1 cellular context compared by ENCODE assay signal in genomic region chr1:244652699-244653438, GRCh38.
TF ChIP-seq lines count a peak whose summit lies in the region.

Gene DESI2, plus strand, starts transcription at chr1:244653126. Its CDS starts 188 bp downstream, at chr1:244653314.

TF ChIP-seq in HepG2, 621 proteins besides CTCF, POLR2A, EP300 and RAD21 (continued from another document and continues in another):
- TF ChIP-seq STAT6 (CRISPR knock-in tag; IDR thresholded peaks at IDR 0.05; ENCODE audit: borderline replicate concordance): no peak
- TF ChIP-seq TBP (CRISPR knock-in tag; IDR thresholded peaks at IDR 0.05): no peak
- no peak for TF ChIP-seq LCORL (IDR thresholded peaks at IDR 0.05)
- no peak for TF ChIP-seq LCORL (CRISPR knock-in tag; IDR thresholded peaks at IDR 0.05)
- 0 out of 2 replicates have a peak, but pooled peaks have one; percentile 33 for TF ChIP-seq TARDBP (CRISPR knock-in tag; IDR thresholded peaks at IDR 0.05)
- TF ChIP-seq ZNF614 (CRISPR knock-in tag; IDR thresholded peaks at IDR 0.05; ENCODE audit: borderline replicate concordance): no peak
- TF ChIP-seq TBX2 (CRISPR knock-in tag; IDR thresholded peaks at IDR 0.05; ENCODE audit: borderline replicate concordance): peak; percentile 80
- peak; percentile 65; the same call in 1 of the 2 replicates for TF ChIP-seq ZSCAN5A (CRISPR knock-in tag; IDR thresholded peaks at IDR 0.05; ENCODE audit: borderline replicate concordance)
- TF ChIP-seq PAXIP1 (CRISPR knock-in tag; conservative IDR thresholded peaks at IDR 0.05): peak; percentile 44
- TF ChIP-seq ZNF136 (CRISPR knock-in tag; IDR thresholded peaks at IDR 0.05; ENCODE audit: low read depth): no peak
- TF ChIP-seq NFKBIZ (CRISPR knock-in tag; IDR thresholded peaks at IDR 0.05): no peak
- no peak for TF ChIP-seq SNAI1 (CRISPR knock-in tag; IDR thresholded peaks at IDR 0.05; ENCODE audit: borderline replicate concordance)
- no peak for TF ChIP-seq GTF2F1 (IDR thresholded peaks at IDR 0.05; ENCODE audit: low read length)
- no peak for TF ChIP-seq HDAC2 (CRISPR knock-in tag; IDR thresholded peaks at IDR 0.05)
- TF ChIP-seq PCBP2 (optimal IDR thresholded peaks at IDR 0.05; ENCODE audit: low read depth, low read length, poor library complexity, severe bottlenecking): no peak
- peak; percentile 51; the same call in 1 of the 2 replicates for TF ChIP-seq ZNF703 (CRISPR knock-in tag; IDR thresholded peaks at IDR 0.05; ENCODE audit: borderline replicate concordance)
- TF ChIP-seq NCOR1 (IDR thresholded peaks at IDR 0.05; ENCODE audit: borderline replicate concordance, low read length): no peak
- TF ChIP-seq KDM1A (CRISPR knock-in tag; IDR thresholded peaks at IDR 0.05): no peak
- no peak for TF ChIP-seq ZNF850 (CRISPR knock-in tag; conservative IDR thresholded peaks at IDR 0.05)
- TF ChIP-seq REPIN1 (CRISPR knock-in tag; IDR thresholded peaks at IDR 0.05; ENCODE audit: borderline replicate concordance, low read depth): 0 out of 2 replicates have a peak, but pooled peaks have one; percentile 8
- TF ChIP-seq CEBPG (CRISPR knock-in tag; IDR thresholded peaks at IDR 0.05): no peak
- TF ChIP-seq ZFP41 (CRISPR knock-in tag; IDR thresholded peaks at IDR 0.05; ENCODE audit: borderline replicate concordance): no peak
- peak; percentile 50; the same call in 1 of the 2 replicates for TF ChIP-seq ZSCAN20 (CRISPR knock-in tag; IDR thresholded peaks at IDR 0.05; ENCODE audit: borderline replicate concordance)
- no peak for TF ChIP-seq GRHL1 (CRISPR knock-in tag; conservative IDR thresholded peaks at IDR 0.05)
- no peak for TF ChIP-seq ZNF576 (CRISPR knock-in tag; IDR thresholded peaks at IDR 0.05)
- TF ChIP-seq CSRNP1 (CRISPR knock-in tag; IDR thresholded peaks at IDR 0.05): 0 out of 2 replicates have a peak, but pooled peaks have one; percentile 74
- no peak; the same call in 1 of the 2 replicates for TF ChIP-seq TFDP2 (CRISPR knock-in tag; IDR thresholded peaks at IDR 0.05)
- peak; percentile 97 for TF ChIP-seq YY1 (IDR thresholded peaks at IDR 0.05; ENCODE audit: insufficient read depth, insufficient replicate concordance, low read depth, low read length)
- no peak for TF ChIP-seq ZNF251 (CRISPR knock-in tag; IDR thresholded peaks at IDR 0.05)
- no peak for TF ChIP-seq ELF4 (CRISPR knock-in tag; IDR thresholded peaks at IDR 0.05; ENCODE audit: borderline replicate concordance)
- TF ChIP-seq NFE2L1 (CRISPR knock-in tag; IDR thresholded peaks at IDR 0.05; ENCODE audit: borderline replicate concordance): no peak
- TF ChIP-seq ERF (CRISPR knock-in tag; IDR thresholded peaks at IDR 0.05): peak; percentile 19; the same call in 1 of the 2 replicates
- no peak for TF ChIP-seq CCAR2 (optimal IDR thresholded peaks at IDR 0.05; ENCODE audit: low read depth, low read length)
- no peak for TF ChIP-seq NR2F1 (CRISPR knock-in tag; IDR thresholded peaks at IDR 0.05)
- peak; percentile 23; the same call in 1 of the 2 replicates for TF ChIP-seq ZNF230 (CRISPR knock-in tag; IDR thresholded peaks at IDR 0.05)
- TF ChIP-seq ZNF597 (CRISPR knock-in tag; IDR thresholded peaks at IDR 0.05): no peak
- no peak for TF ChIP-seq DPF2 (CRISPR knock-in tag; IDR thresholded peaks at IDR 0.05; ENCODE audit: borderline replicate concordance, low read depth)
- TF ChIP-seq SP4 (CRISPR knock-in tag; IDR thresholded peaks at IDR 0.05): peak; percentile 71
- peak; percentile 80 for TF ChIP-seq NFYB (CRISPR knock-in tag; IDR thresholded peaks at IDR 0.05)
- no peak for TF ChIP-seq AHDC1 (CRISPR knock-in tag; IDR thresholded peaks at IDR 0.05; ENCODE audit: borderline replicate concordance)
- no peak for TF ChIP-seq CEBPB (IDR thresholded peaks at IDR 0.05; ENCODE audit: borderline replicate concordance, low read depth, low read length)
- no peak for TF ChIP-seq PTBP1 (IDR thresholded peaks at IDR 0.05; ENCODE audit: low read depth, low read length, poor library complexity, severe bottlenecking)
- peak; percentile 84 for TF ChIP-seq NR2C2 (CRISPR knock-in tag; IDR thresholded peaks at IDR 0.05; ENCODE audit: borderline replicate concordance)
- no peak for TF ChIP-seq DNMT3B (CRISPR knock-in tag; conservative IDR thresholded peaks at IDR 0.05)
